Comparison of ENCODE assay signal across 7 cellular contexts in genomic region chr5:86566030-86566429, GRCh38. TPM values are rescaled to one million over a fixed set of nuclear protein-coding genes. Genes with fewer than 3 reads are reported as not detected.
A peak's percentile ranks its signal among the peaks of the same experiment; 100 is the strongest.
DNase-seq lines count a peak whose midpoint lies in the region; FAIRE-seq and TF ChIP-seq lines count a peak whose summit lies in the region.
"Not testable (repeated sequence)": the region's sequence is repeated elsewhere in the genome, so short reads cannot be mapped to it uniquely, and the experiment has no call there.

No MANE protein-coding gene starts in this region.

- H3K4me1 ChIP-seq in Loucy (ENCODE audit: insufficient read depth, low read length, poor library complexity, severe bottlenecking) (peaks cover 14% of the 10 kb centered on the region), OCI-LY3 (ENCODE audit: low read length) (peaks cover 14% of the 10 kb centered on the region)

- H3K27me3 ChIP-seq in Loucy (ENCODE audit: insufficient read depth, low read length, poor library complexity, severe bottlenecking); OCI-LY3 (ENCODE audit: low read depth, low read length): not testable (repeated sequence)

- not testable (repeated sequence) for H3K4me3 ChIP-seq in Loucy (ENCODE audit: low read length, poor library complexity, severe bottlenecking); OCI-LY3 (ENCODE audit: low read length); epithelial cell of proximal tubule (ENCODE audit: low read depth, low read length)

- H4K20me1 ChIP-seq in Loucy (ENCODE audit: insufficient read depth, low read length, poor library complexity, severe bottlenecking); OCI-LY3 (ENCODE audit: insufficient read depth, low read length): not testable (repeated sequence)

- not testable (repeated sequence) for H3K79me2 ChIP-seq in Loucy (ENCODE audit: insufficient read depth, low read length); OCI-LY3 (ENCODE audit: low read length)

- FAIRE-seq in H54 (lab: Jason Lieb, UNC), result peak; percentile 38

- not testable (repeated sequence) for H3K27ac ChIP-seq in 22Rv1; OCI-LY3 (ENCODE audit: low read length); VCaP

- TF ChIP-seq CTCF in 22Rv1 (IDR thresholded peaks at IDR 0.05) (peak; percentile 34; the same call in 1 of the 2 replicates), Loucy (conservative IDR thresholded peaks at IDR 0.05; ENCODE audit: low read length) (peak; percentile 54), OCI-LY3 (IDR thresholded peaks at IDR 0.05; ENCODE audit: low read depth, low read length) (peak; percentile 29; the same call in 1 of the 2 replicates), VCaP (conservative IDR thresholded peaks at IDR 0.05) (peak; percentile 9; the same call in 1 of the 2 replicates), epithelial cell of proximal tubule (conservative IDR thresholded peaks at IDR 0.05; ENCODE audit: low read depth, low read length) (peak; percentile 40)

- H3K4me2 ChIP-seq in Loucy (ENCODE audit: low read depth, low read length, poor library complexity, severe bottlenecking); OCI-LY3 (ENCODE audit: low read length): not testable (repeated sequence)

- H3F3A ChIP-seq in Loucy (ENCODE audit: low read depth), result not testable (repeated sequence)

- not testable (repeated sequence) for H3K36me3 ChIP-seq in Loucy (ENCODE audit: insufficient read depth, low read length); OCI-LY3 (replicated peaks; ENCODE audit: low read depth, low read length)

- peak overlapping the region; percentile 48; the same call in 1 of the 2 replicates for H2AFZ ChIP-seq in Loucy (ENCODE audit: low read length)
- 0 out of 2 replicates have a peak overlapping the region, but pooled peaks have one; percentile 25 for H2AFZ ChIP-seq in OCI-LY3 (ENCODE audit: low read depth, low read length)

- H3K9me2 ChIP-seq in Loucy (replicated peaks; ENCODE audit: low read depth, low read length), result not testable (repeated sequence)

- DNase-seq in DMS53 treated with DMSO at 0.1 percent for 48 hours (lab: John Stamatoyannopoulos, UW; ENCODE audit: unreplicated experiment), result peak; percentile 32
- not testable (repeated sequence) for DNase-seq in H54 (ENCODE audit: insufficient read length, low spot score); epithelial cell of proximal tubule (ENCODE audit: low read depth)

- TF ChIP-seq POLR2A in H54 (IDR thresholded peaks at IDR 0.05; ENCODE audit: low read depth, low read length), result not testable (repeated sequence)

- not testable (repeated sequence) for H3K9ac ChIP-seq in Loucy (ENCODE audit: low read depth, low read length, poor library complexity, severe bottlenecking); OCI-LY3 (ENCODE audit: low read length)

- not testable (repeated sequence) for H3K9me3 ChIP-seq in Loucy (ENCODE audit: insufficient read depth, low read depth, low read length); OCI-LY3 (ENCODE audit: insufficient read depth, low read length)

RNA-seq across cellular contexts. Expression of gene COX7C, which starts 51.7 kb away (rescaled TPM):
- total RNA-seq in epithelial cell of proximal tubule, result 403 and 603 TPM in 2 replicates
